Comparison of ENCODE assay signal across 7 cellular contexts in the genomic region with DNA sequence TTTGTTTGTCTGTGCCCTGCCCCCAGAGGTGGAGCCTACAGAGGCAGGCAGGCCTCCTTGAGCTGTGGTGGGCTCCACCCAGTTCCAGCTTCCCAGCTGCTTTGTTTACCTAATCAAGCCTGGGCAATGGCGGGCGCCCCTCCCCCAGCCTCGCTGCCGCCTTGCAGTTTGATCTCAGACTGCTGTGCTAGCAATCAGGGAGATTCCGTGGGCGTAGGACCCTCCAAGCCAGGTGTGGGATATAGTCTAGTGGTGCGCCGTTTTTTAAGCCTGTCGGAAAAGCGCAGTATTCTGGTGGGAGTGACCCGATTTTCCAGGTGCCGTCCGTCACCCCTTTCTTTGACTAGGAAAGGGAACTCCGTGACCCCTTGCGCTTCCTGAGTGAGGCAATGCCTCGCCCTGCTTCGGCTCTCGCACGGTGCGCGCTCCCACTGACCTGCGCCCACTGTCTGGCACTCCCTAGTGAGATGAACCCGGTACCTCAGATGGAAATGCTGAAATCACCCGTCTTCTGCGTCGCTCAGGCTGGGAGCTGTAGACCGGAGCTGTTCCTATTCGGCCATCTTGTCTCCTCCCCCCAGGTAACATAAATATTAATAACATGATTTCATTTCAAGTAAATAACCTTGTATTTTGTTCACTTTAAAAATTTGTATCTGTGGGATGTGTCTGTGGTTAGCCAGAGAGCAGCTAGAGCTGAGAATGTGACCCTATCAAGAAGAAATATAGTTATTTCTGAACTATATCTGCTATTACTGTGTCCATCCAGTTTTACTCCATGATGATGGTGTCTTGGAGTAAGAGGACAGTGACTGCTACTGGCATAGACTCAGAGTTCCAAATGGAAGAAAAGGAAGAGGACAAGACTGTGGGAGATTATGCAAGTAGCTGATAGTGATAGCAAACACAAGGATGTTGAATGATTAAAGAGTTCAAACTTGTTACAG.
A peak's percentile ranks its signal among the peaks of the same experiment; 100 is the strongest.
DNase-seq lines count a peak whose midpoint lies in the region; ATAC-seq and TF ChIP-seq lines count a peak whose summit lies in the region.
"Not testable (repeated sequence)": the region's sequence is repeated elsewhere in the genome, so short reads cannot be mapped to it uniquely, and the experiment has no call there.

No MANE protein-coding gene starts in this region.

- peak overlapping the region; percentile 85 for H3K27ac Mint-ChIP-seq in GM23338
- peak overlapping the region; percentile 21 for H3K27ac Mint-ChIP-seq in neural progenitor cell

- H3K9me3 ChIP-seq in RWPE2 (ENCODE audit: severe bottlenecking); iPS-15b (ENCODE audit: control insufficient read depth, insufficient read depth, low read length); neural progenitor cell (ENCODE audit: low read depth): not testable (repeated sequence)

- H3K4me1 ChIP-seq in GM23338 (ENCODE audit: insufficient read depth) = peaks cover 23% of the 10 kb centered on the region
- peaks cover 10% of the 10 kb centered on the region for H3K4me1 ChIP-seq in RWPE2 (ENCODE audit: insufficient read depth, poor library complexity, severe bottlenecking)
- H3K4me1 ChIP-seq in iPS-15b (ENCODE audit: control insufficient read depth, insufficient read depth, low read length) = not testable (repeated sequence)
- H3K4me1 ChIP-seq in neural progenitor cell = peaks cover 22% of the 10 kb centered on the region

- H3K27me3 ChIP-seq in GM23338 (ENCODE audit: insufficient read depth); RWPE2 (ENCODE audit: insufficient read depth, poor library complexity, severe bottlenecking); iPS-15b (ENCODE audit: control insufficient read depth, insufficient read depth, low read length); neural progenitor cell: not testable (repeated sequence)

- H3K9me2 ChIP-seq in GM23338 (ENCODE audit: insufficient read depth) = not testable (repeated sequence)

- not testable (repeated sequence) for H3K36me3 Mint-ChIP-seq in GM23338 (ENCODE audit: low read depth); neural progenitor cell

- H3K9me3 Mint-ChIP-seq in GM23338 = not testable (repeated sequence)
- H3K9me3 Mint-ChIP-seq in neural progenitor cell = peaks cover 11% of the 10 kb centered on the region

- H4K20me1 ChIP-seq in GM23338 (replicated peaks; ENCODE audit: insufficient read depth); neural progenitor cell (ENCODE audit: low read depth): not testable (repeated sequence)

- peak overlapping the region; percentile 66 for H3K4me3 Mint-ChIP-seq in GM23338
- H3K4me3 Mint-ChIP-seq in neural progenitor cell = not testable (repeated sequence)

- not testable (repeated sequence) for DNase-seq in GM23338 (ENCODE audit: low spot score); epithelial cell of esophagus (ENCODE audit: low read depth); neural progenitor cell (ENCODE audit: low spot score)
- peak; percentile 60 for DNase-seq in NCI-H146 (lab: John Stamatoyannopoulos, UW)
- peak; percentile 67 for DNase-seq in NCI-H69 (lab: John Stamatoyannopoulos, UW)
- peak; percentile 51 for DNase-seq in RWPE2 (ENCODE audit: low spot score)

- not testable (repeated sequence) for H3K36me3 ChIP-seq in GM23338 (ENCODE audit: insufficient read depth); RWPE2 (ENCODE audit: low read depth); iPS-15b (ENCODE audit: control insufficient read depth, insufficient read depth, low read length); neural progenitor cell

- ATAC-seq in GM23338 = not testable (repeated sequence)
- ATAC-seq in RWPE2 (ENCODE audit: low read depth) = peak; percentile 53; the same call in 2 of the 3 replicates

- H3K27ac ChIP-seq in GM23338 (ENCODE audit: low read depth) (peak overlapping the region; percentile 67), RWPE2 (ENCODE audit: poor library complexity, severe bottlenecking) (peak overlapping the region; percentile 75)
- not testable (repeated sequence) for H3K27ac ChIP-seq in neural progenitor cell

- peak overlapping the region; percentile 76 for H3K4me2 ChIP-seq in GM23338
- peak overlapping the region; percentile 65 for H3K4me2 ChIP-seq in neural progenitor cell

- H3K4me1 Mint-ChIP-seq in GM23338 = peaks cover 28% of the 10 kb centered on the region
- not testable (repeated sequence) for H3K4me1 Mint-ChIP-seq in neural progenitor cell

- H2AFZ ChIP-seq in GM23338 (peak overlapping the region; percentile 84; the same call in 1 of the 2 replicates), neural progenitor cell (replicated peaks) (peak overlapping the region; percentile 70)

- H3K4me3 ChIP-seq in GM23338 (peak overlapping the region; percentile 53), RWPE2 (ENCODE audit: severe bottlenecking) (peak overlapping the region; percentile 43), epithelial cell of esophagus (ENCODE audit: low read length) (peak overlapping the region; percentile 25), iPS-15b (ENCODE audit: low read depth, low read length) (peak overlapping the region; percentile 34), neural progenitor cell (peak overlapping the region; percentile 38)

- H3K9ac ChIP-seq in iPS-15b (ENCODE audit: low read depth, low read length) = peak overlapping the region; percentile 0
- H3K9ac ChIP-seq in neural progenitor cell = not testable (repeated sequence)

- H3F3A ChIP-seq in GM23338 (replicated peaks; ENCODE audit: low read depth); neural progenitor cell (ENCODE audit: low read depth): not testable (repeated sequence)

- H3K79me2 ChIP-seq in GM23338 (replicated peaks; ENCODE audit: insufficient read depth) = not testable (repeated sequence)
- peaks cover 27% of the 10 kb centered on the region for H3K79me2 ChIP-seq in neural progenitor cell (ENCODE audit: low read depth)

- TF ChIP-seq CTCF in GM23338 (conservative IDR thresholded peaks at IDR 0.05; ENCODE audit: low read depth in 2 of 2); RWPE2 (IDR thresholded peaks at IDR 0.05; ENCODE audit: poor library complexity, severe bottlenecking); epithelial cell of esophagus (IDR thresholded peaks at IDR 0.05; ENCODE audit: insufficient read depth, low read depth, low read length, missing control alignments); neural progenitor cell (IDR thresholded peaks at IDR 0.05): not testable (repeated sequence)

- not testable (repeated sequence) for H3K27me3 Mint-ChIP-seq in GM23338 (ENCODE audit: insufficient read depth, low read depth, poor library complexity); neural progenitor cell (ENCODE audit: insufficient read depth, low read depth)
